2 cellular contexts compared by ENCODE assay signal in genomic region chr1:1306070-1306660, GRCh38.
TF ChIP-seq lines count a peak whose summit lies in the region.

No MANE protein-coding gene starts in this region.

TF ChIP-seq in HEK293, 187 proteins besides CTCF, POLR2A, EP300 and RAD21 (continues in another document):
- TF ChIP-seq ZNF423 (tag by site-specific recombination; IDR thresholded peaks at IDR 0.05) (peak; percentile 45; the same call in 1 of the 2 replicates), KLF9 (tag by site-specific recombination; IDR thresholded peaks at IDR 0.05; ENCODE audit: low read depth) (no peak), SCRT2 (tag by site-specific recombination; IDR thresholded peaks at IDR 0.05) (no peak), EGR2 (tag by site-specific recombination; IDR thresholded peaks at IDR 0.05; ENCODE audit: low read depth) (peak; percentile 46; the same call in 1 of the 2 replicates), ZBTB17 (tag by site-specific recombination; IDR thresholded peaks at IDR 0.05) (no peak), ZNF530 (tag by site-specific recombination; IDR thresholded peaks at IDR 0.05; ENCODE audit: low read depth) (no peak), ZNF175 (tag by site-specific recombination; IDR thresholded peaks at IDR 0.05) (no peak), ZNF830 (tag by site-specific recombination; IDR thresholded peaks at IDR 0.05; ENCODE audit: low read depth) (no peak), ZNF169 (tag by site-specific recombination; IDR thresholded peaks at IDR 0.05) (no peak), ZNF335 (tag by site-specific recombination; conservative IDR thresholded peaks at IDR 0.05) (no peak), KLF8 (tag by site-specific recombination; IDR thresholded peaks at IDR 0.05) (no peak), ZNF596 (tag by site-specific recombination; IDR thresholded peaks at IDR 0.05) (no peak), GLIS2 (tag by site-specific recombination; IDR thresholded peaks at IDR 0.05) (peak; percentile 48), ZNF610 (tag by site-specific recombination; IDR thresholded peaks at IDR 0.05; ENCODE audit: borderline replicate concordance) (no peak), ZNF148 (tag by site-specific recombination; IDR thresholded peaks at IDR 0.05; ENCODE audit: borderline replicate concordance) (no peak), ZNF426 (tag by site-specific recombination; IDR thresholded peaks at IDR 0.05) (no peak), ZNF585B (tag by site-specific recombination; IDR thresholded peaks at IDR 0.05) (no peak), ZNF658 (tag by site-specific recombination; IDR thresholded peaks at IDR 0.05) (no peak), ZNF571 (tag by site-specific recombination; IDR thresholded peaks at IDR 0.05) (no peak), ZNF391 (tag by site-specific recombination; IDR thresholded peaks at IDR 0.05; ENCODE audit: borderline replicate concordance, low read depth) (no peak), ZNF514 (tag by site-specific recombination; IDR thresholded peaks at IDR 0.05) (no peak), ZSCAN30 (tag by site-specific recombination; IDR thresholded peaks at IDR 0.05) (0 out of 2 replicates have a peak, but pooled peaks have one; percentile 12), ZNF157 (tag by site-specific recombination; IDR thresholded peaks at IDR 0.05) (no peak), ZNF248 (tag by site-specific recombination; IDR thresholded peaks at IDR 0.05) (no peak), ZBTB6 (tag by site-specific recombination; IDR thresholded peaks at IDR 0.05) (peak; percentile 23; the same call in 1 of the 2 replicates), ZNF473 (tag by site-specific recombination; IDR thresholded peaks at IDR 0.05) (no peak), ZNF239 (tag by site-specific recombination; IDR thresholded peaks at IDR 0.05) (no peak), ZNF664 (tag by site-specific recombination; IDR thresholded peaks at IDR 0.05) (no peak), ZBTB20 (tag by site-specific recombination; IDR thresholded peaks at IDR 0.05) (no peak)
- TF ChIP-seq, protein P1, sequence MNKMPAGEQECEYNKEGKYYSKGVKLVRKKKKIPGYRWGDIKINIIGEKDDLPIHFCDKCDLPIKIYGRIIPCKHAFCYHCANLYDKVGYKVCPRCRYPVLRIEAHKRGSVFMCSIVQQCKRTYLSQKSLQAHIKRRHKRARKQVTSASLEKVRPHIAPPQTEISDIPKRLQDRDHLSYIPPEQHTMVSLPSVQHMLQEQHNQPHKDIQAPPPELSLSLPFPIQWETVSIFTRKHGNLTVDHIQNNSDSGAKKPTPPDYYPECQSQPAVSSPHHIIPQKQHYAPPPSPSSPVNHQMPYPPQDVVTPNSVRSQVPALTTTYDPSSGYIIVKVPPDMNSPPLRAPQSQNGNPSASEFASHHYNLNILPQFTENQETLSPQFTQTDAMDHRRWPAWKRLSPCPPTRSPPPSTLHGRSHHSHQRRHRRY (tag by site-specific recombination; IDR thresholded peaks at IDR 0.05), result no peak
- TF ChIP-seq, protein P2, sequence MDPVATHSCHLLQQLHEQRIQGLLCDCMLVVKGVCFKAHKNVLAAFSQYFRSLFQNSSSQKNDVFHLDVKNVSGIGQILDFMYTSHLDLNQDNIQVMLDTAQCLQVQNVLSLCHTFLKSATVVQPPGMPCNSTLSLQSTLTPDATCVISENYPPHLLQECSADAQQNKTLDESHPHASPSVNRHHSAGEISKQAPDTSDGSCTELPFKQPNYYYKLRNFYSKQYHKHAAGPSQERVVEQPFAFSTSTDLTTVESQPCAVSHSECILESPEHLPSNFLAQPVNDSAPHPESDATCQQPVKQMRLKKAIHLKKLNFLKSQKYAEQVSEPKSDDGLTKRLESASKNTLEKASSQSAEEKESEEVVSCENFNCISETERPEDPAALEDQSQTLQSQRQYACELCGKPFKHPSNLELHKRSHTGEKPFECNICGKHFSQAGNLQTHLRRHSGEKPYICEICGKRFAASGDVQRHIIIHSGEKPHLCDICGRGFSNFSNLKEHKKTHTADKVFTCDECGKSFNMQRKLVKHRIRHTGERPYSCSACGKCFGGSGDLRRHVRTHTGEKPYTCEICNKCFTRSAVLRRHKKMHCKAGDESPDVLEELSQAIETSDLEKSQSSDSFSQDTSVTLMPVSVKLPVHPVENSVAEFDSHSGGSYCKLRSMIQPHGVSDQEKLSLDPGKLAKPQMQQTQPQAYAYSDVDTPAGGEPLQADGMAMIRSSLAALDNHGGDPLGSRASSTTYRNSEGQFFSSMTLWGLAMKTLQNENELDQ (tag by site-specific recombination; IDR thresholded peaks at IDR 0.05; ENCODE audit: low read depth), result no peak

TF ChIP-seq in HepG2, 621 proteins besides CTCF, POLR2A, EP300 and RAD21 (continues in another document):
- TF ChIP-seq AFF4 (CRISPR knock-in tag; IDR thresholded peaks at IDR 0.05), result peak; percentile 46; the same call in 1 of the 2 replicates
- TF ChIP-seq TOPORS (CRISPR knock-in tag; IDR thresholded peaks at IDR 0.05), result no peak
- no peak for TF ChIP-seq PPARG (CRISPR knock-in tag; conservative IDR thresholded peaks at IDR 0.05)
- TF ChIP-seq ZBED4 (CRISPR knock-in tag; IDR thresholded peaks at IDR 0.05; ENCODE audit: borderline replicate concordance), result 0 out of 2 replicates have a peak, but pooled peaks have one; percentile 16
- TF ChIP-seq ZNF274 (CRISPR knock-in tag; IDR thresholded peaks at IDR 0.05), result 0 out of 2 replicates have a peak, but pooled peaks have one; percentile 14
- TF ChIP-seq MXD4 (CRISPR knock-in tag; IDR thresholded peaks at IDR 0.05), result 0 out of 2 replicates have a peak, but pooled peaks have one; percentile 17
- no peak for TF ChIP-seq JDP2 (CRISPR knock-in tag; IDR thresholded peaks at IDR 0.05; ENCODE audit: borderline replicate concordance)
- TF ChIP-seq KMT2A (CRISPR knock-in tag; IDR thresholded peaks at IDR 0.05), result peak; percentile 54; the same call in 1 of the 2 replicates
- TF ChIP-seq ZNF335 (CRISPR knock-in tag; IDR thresholded peaks at IDR 0.05), result 0 out of 2 replicates have a peak, but pooled peaks have one; percentile 10
- peak; percentile 22; the same call in 1 of the 2 replicates for TF ChIP-seq ZNF709 (CRISPR knock-in tag; IDR thresholded peaks at IDR 0.05)
- no peak for TF ChIP-seq RBAK (CRISPR knock-in tag; IDR thresholded peaks at IDR 0.05)
- 0 out of 4 replicates have a peak, but pooled peaks have one; percentile 2 to 5 for TF ChIP-seq HMGXB4 (CRISPR knock-in tag; IDR thresholded peaks at IDR 0.05; ENCODE audit: borderline replicate concordance in 1 of 2, low read depth in 1 of 2)
- TF ChIP-seq GLI4 (CRISPR knock-in tag; IDR thresholded peaks at IDR 0.05; ENCODE audit: borderline replicate concordance), result 0 out of 2 replicates have a peak, but pooled peaks have one; percentile 28
- 0 out of 2 replicates have a peak, but pooled peaks have one; percentile 1 for TF ChIP-seq MTA1 (CRISPR knock-in tag; IDR thresholded peaks at IDR 0.05; ENCODE audit: borderline replicate concordance)
- peak; percentile 37; the same call in 1 of the 2 replicates for TF ChIP-seq ETV6 (CRISPR knock-in tag; conservative IDR thresholded peaks at IDR 0.05)
- TF ChIP-seq, protein P3, sequence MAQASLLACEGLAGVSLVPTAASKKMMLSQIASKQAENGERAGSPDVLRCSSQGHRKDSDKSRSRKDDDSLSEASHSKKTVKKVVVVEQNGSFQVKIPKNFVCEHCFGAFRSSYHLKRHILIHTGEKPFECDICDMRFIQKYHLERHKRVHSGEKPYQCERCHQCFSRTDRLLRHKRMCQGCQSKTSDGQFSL (CRISPR knock-in tag; IDR thresholded peaks at IDR 0.05), result peak; percentile 63; the same call in 1 of the 2 replicates
- no peak for TF ChIP-seq ZNF761 (CRISPR knock-in tag; conservative IDR thresholded peaks at IDR 0.05)
- no peak for TF ChIP-seq KLF9 (CRISPR knock-in tag; IDR thresholded peaks at IDR 0.05; ENCODE audit: low read depth)
- 0 out of 2 replicates have a peak, but pooled peaks have one; percentile 22 for TF ChIP-seq KMT2B (CRISPR knock-in tag; IDR thresholded peaks at IDR 0.05)
- TF ChIP-seq POLR2AphosphoS5 (IDR thresholded peaks at IDR 0.05; ENCODE audit: low read depth, low read length), result 0 out of 2 replicates have a peak, but pooled peaks have one; percentile 2
- 0 out of 2 replicates have a peak, but pooled peaks have one; percentile 28 for TF ChIP-seq ZNF556 (CRISPR knock-in tag; IDR thresholded peaks at IDR 0.05; ENCODE audit: borderline replicate concordance)
- peak; percentile 79; the same call in 1 of the 2 replicates for TF ChIP-seq ZNF598 (CRISPR knock-in tag; IDR thresholded peaks at IDR 0.05; ENCODE audit: borderline replicate concordance)
- no peak for TF ChIP-seq KLF11 (CRISPR knock-in tag; IDR thresholded peaks at IDR 0.05)
- no peak for TF ChIP-seq SRF (IDR thresholded peaks at IDR 0.05; ENCODE audit: low read depth, low read length)
- TF ChIP-seq ZNF614 (CRISPR knock-in tag; IDR thresholded peaks at IDR 0.05; ENCODE audit: borderline replicate concordance), result 0 out of 2 replicates have a peak, but pooled peaks have one; percentile 13
- TF ChIP-seq, protein P4, sequence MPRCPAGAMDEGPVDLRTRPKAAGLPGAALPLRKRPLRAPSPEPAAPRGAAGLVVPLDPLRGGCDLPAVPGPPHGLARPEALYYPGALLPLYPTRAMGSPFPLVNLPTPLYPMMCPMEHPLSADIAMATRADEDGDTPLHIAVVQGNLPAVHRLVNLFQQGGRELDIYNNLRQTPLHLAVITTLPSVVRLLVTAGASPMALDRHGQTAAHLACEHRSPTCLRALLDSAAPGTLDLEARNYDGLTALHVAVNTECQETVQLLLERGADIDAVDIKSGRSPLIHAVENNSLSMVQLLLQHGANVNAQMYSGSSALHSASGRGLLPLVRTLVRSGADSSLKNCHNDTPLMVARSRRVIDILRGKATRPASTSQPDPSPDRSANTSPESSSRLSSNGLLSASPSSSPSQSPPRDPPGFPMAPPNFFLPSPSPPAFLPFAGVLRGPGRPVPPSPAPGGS (CRISPR knock-in tag; IDR thresholded peaks at IDR 0.05), result peak; percentile 4; the same call in 1 of the 2 replicates
- no peak for TF ChIP-seq ATM (IDR thresholded peaks at IDR 0.05; ENCODE audit: borderline replicate concordance)
- no peak for TF ChIP-seq MLX (CRISPR knock-in tag; IDR thresholded peaks at IDR 0.05)
